ENCODE assay signal across 17 cellular contexts in the genomic region with DNA sequence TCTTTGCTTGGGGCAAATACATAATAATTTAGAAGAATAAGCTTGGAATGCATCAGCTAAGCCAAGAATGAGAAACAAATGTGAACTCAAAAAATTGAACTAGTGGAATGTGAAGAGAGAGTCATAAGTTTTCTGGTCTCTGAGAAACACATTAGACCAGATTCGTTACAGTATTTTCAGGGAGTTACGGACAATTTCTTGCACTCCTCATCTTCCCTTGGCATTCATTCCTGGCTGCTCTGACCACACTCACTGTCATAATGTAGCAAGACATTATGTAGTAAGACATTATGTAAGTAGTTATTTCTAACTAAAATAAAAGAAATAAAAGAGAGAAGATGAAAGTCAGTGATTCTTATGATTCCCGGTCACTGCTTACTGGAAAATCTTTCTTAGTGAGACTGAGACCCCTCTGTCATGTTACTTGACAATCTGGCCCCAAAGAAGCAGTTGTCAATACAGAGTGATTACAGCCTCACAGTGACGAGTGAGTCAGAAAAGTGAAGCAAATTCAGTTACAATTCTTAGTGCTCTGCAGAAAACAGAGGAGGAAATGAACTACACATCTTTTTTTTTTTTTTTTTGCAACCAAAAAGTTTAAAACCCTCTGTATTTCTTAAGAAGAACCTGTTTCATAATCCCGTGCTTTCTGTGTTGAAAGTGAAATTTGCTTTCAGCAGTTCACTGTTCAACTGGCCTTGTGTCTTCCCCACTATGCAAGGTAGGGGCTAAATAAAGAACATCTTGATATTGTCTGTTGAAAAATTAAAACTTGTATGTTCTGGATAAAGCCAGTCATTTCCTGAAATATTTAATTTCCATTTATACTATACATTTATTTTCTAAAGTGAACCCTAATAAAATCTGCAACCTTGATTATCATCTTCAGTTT. TPM values are rescaled to one million over a fixed set of nuclear protein-coding genes. Genes with fewer than 3 reads are reported as not detected.
A peak's percentile ranks its signal among the peaks of the same experiment; 100 is the strongest.
DNase-seq lines count a peak whose midpoint lies in the region; ATAC-seq and TF ChIP-seq lines count a peak whose summit lies in the region.
"Had no signal": no experiment of that assay in that cellular context is flagged by ENCODE, and none has a peak within 500 bp of the region (broad histone marks: within the 10 kb centered on the region; RNA-seq: fewer than 3 reads in every experiment).

No MANE protein-coding gene starts in this region.

- TF ChIP-seq CTCF in osteoblast (IDR thresholded peaks at IDR 0.05; ENCODE audit: extremely low read depth, low read depth, low read length) = no peak

- no peak for DNase-seq in activated T-cell treated with anti-CD3 and anti-CD28 coated beads, Interleukin-2, amount 50 U/mL, for 72 hours
- no peak for DNase-seq in activated T-cell treated with anti-CD3 and anti-CD28 coated beads, Interleukin-2, amount 50 U/mL, for 1 hour
- DNase-seq in SKM-1 treated with dmso at 0.1 percent for 144 hours (lab: John Stamatoyannopoulos, UW; ENCODE audit: unreplicated experiment) (peak; percentile 86), inferior parietal cortex (ENCODE audit: extremely low spot score) (peak; percentile 12), stromal cell of bone marrow (ENCODE audit: low read depth) (peak; percentile 64), anterior cingulate cortex (lab: John Stamatoyannopoulos, UW) (no peak), osteoblast (ENCODE audit: insufficient read length, low spot score, missing footprints) (no peak), HAP-1 (ENCODE audit: low spot score in 2 of 2) (no peak)
- DNase-seq: activated gamma-delta T cell treated with Interleukin-2 at 50 U/mL for 16 hours; glutamatergic neuron; NCI-H1417 treated with DMSO at 0.1 percent for 48 hours; nephron progenitor cell; stimulated activated CD4-positive, alpha-beta T cell treated with anti-CD3 and anti-CD28 coated beads, Interleukin-12 subunit alpha, Interleukin-12 subunit beta, amount 100 ng/mL, for 4 hours had no signal

- no peaks in the 10 kb centered on the region for H3K4me1 ChIP-seq in osteoblast (ENCODE audit: insufficient read depth, low read length)
- no peaks in the 10 kb centered on the region for H3K4me1 ChIP-seq in HAP-1

- no peak overlapping the region for H3K27ac ChIP-seq in osteoblast (ENCODE audit: low read depth, low read length)

- H3K36me3 ChIP-seq in osteoblast (ENCODE audit: insufficient read depth, low read length) = no peaks in the 10 kb centered on the region
- H3K36me3 ChIP-seq in HAP-1 (replicated peaks) = no peaks in the 10 kb centered on the region

- peaks cover 11% of the 10 kb centered on the region for H3K4me1 Mint-ChIP-seq in activated T-cell treated with anti-CD3 and anti-CD28 coated beads, Interleukin-2, amount 50 U/mL, for 72 hours (ENCODE audit: low read depth)
- H3K4me1 Mint-ChIP-seq: brain had no signal

- H3K4me2 ChIP-seq in osteoblast (ENCODE audit: insufficient read depth, low read length) = no peak overlapping the region

- H4K20me1 ChIP-seq in osteoblast (ENCODE audit: insufficient read depth, low read length) = no peaks in the 10 kb centered on the region

- H3K27me3 Mint-ChIP-seq in activated T-cell treated with anti-CD3 and anti-CD28 coated beads, Interleukin-2, amount 50 U/mL, for 72 hours (ENCODE audit: low read depth) = peaks cover 27% of the 10 kb centered on the region

- H3K79me2 ChIP-seq in osteoblast (ENCODE audit: insufficient read depth, low read length) = no peaks in the 10 kb centered on the region

- H3K4me3 Mint-ChIP-seq in activated T-cell treated with anti-CD3 and anti-CD28 coated beads, Interleukin-2, amount 50 U/mL, for 72 hours = no peak overlapping the region
- H3K4me3 Mint-ChIP-seq: brain, nephron progenitor cell had no signal

- H3K36me3 Mint-ChIP-seq in activated T-cell treated with anti-CD3 and anti-CD28 coated beads, Interleukin-2, amount 50 U/mL, for 72 hours (ENCODE audit: insufficient read depth in 2 of 2) = no peaks in the 10 kb centered on the region
- H3K36me3 Mint-ChIP-seq: brain had no signal

- peak; percentile 41 to 43 for ATAC-seq in activated T-cell treated with anti-CD3 and anti-CD28 coated beads, Interleukin-2, amount 50 U/mL, for 72 hours (replicated peaks in 1 of 2)

- H3K4me3 ChIP-seq in osteoblast (ENCODE audit: insufficient read depth, low read length) (no peak overlapping the region), HAP-1 (no peak overlapping the region)

- H3K27me3 ChIP-seq in osteoblast (ENCODE audit: insufficient read depth, low read length) (peaks cover 38% of the 10 kb centered on the region), HAP-1 (ENCODE audit: low read depth) (no peaks in the 10 kb centered on the region)

- in situ Hi-C loops in HAP-1 (cut with MboI; ENCODE audit: low sequenced_read_pairs) = no loop called here

- H3K27ac Mint-ChIP-seq in activated T-cell treated with anti-CD3 and anti-CD28 coated beads, Interleukin-2, amount 50 U/mL, for 72 hours = peak overlapping the region; percentile 8
- H3K27ac Mint-ChIP-seq: brain, nephron progenitor cell had no signal

- H3K9me3 Mint-ChIP-seq in activated T-cell treated with anti-CD3 and anti-CD28 coated beads, Interleukin-2, amount 50 U/mL, for 72 hours = no peaks in the 10 kb centered on the region
- H3K9me3 Mint-ChIP-seq: nephron progenitor cell had no signal

- no peak overlapping the region for H2AFZ ChIP-seq in osteoblast (ENCODE audit: low read length)

- no peaks in the 10 kb centered on the region for H3K9me3 ChIP-seq in osteoblast (ENCODE audit: low read depth, low read length)
- no peaks in the 10 kb centered on the region for H3K9me3 ChIP-seq in HAP-1

RNA-seq across cellular contexts. Expression of gene AQP9, which starts 1.7 kb away (rescaled TPM):
- total RNA-seq in activated T-cell treated with anti-CD3 and anti-CD28 coated beads, Interleukin-2, amount 50 U/mL, for 72 hours = under 1 TPM; 0.36 to 0.56 TPM
- total RNA-seq in osteoblast = under 0.01 TPM in 2 replicates
- total RNA-seq: A172, kidney epithelial cell, NCI-H460 had no signal

Comparison
In these comparisons a context has a peak if more than half of its experiments do, and no peak if none do; other contexts are left out.
1. DNase-seq: peak in SKM-1 treated with dmso at 0.1 percent for 144 hours (single experiment), inferior parietal cortex (single experiment) and stromal cell of bone marrow (single experiment); none in activated T-cell treated with anti-CD3 and anti-CD28 coated beads, Interleukin-2, amount 50 U/mL, for 72 hours (0 of 2), activated T-cell treated with anti-CD3 and anti-CD28 coated beads, Interleukin-2, amount 50 U/mL, for 1 hour (single experiment), anterior cingulate cortex (0 of 58), osteoblast (single experiment) and HAP-1 (0 of 2).